24 cellular contexts compared by ENCODE assay signal in genomic region chr1:19059773-19060172, GRCh38.
DNase-seq lines count a peak whose midpoint lies in the region; ATAC-seq and TF ChIP-seq lines count a peak whose summit lies in the region.
"Had no signal": no experiment of that assay in that cellular context is flagged by ENCODE, and none has a peak within 500 bp of the region (broad histone marks: within the 10 kb centered on the region; RNA-seq: fewer than 3 reads in every experiment).

No MANE protein-coding gene starts in this region.

- no peak for DNase-seq in activated naive CD8-positive, alpha-beta T cell treated with anti-CD3 and anti-CD28 coated beads, Interleukin-2, amount 50 U/mL, for 24 hours
- DNase-seq in activated naive CD8-positive, alpha-beta T cell treated with anti-CD3 and anti-CD28 coated beads for 36 hours = no peak
- DNase-seq in stimulated activated naive CD8-positive, alpha-beta T cell treated with anti-CD3 and anti-CD28 coated beads, Interleukin-15, Interleukin-2, amounts not matched to agents 100 U/mL and 50 U/mL, for 24 hours = no peak
- no peak for DNase-seq in stimulated activated naive CD8-positive, alpha-beta T cell treated with anti-CD3 and anti-CD28 coated beads, Interleukin-15, amount 100 ng/mL, for 72 hours
- DNase-seq in GM13977 (ENCODE audit: low spot score) = peak; percentile 31
- DNase-seq in stimulated activated effector memory CD8-positive, alpha-beta T cell treated with anti-CD3 and anti-CD28 coated beads, Interleukin-12 subunit alpha, Interleukin-12 subunit beta, amount 100 ng/mL, for 72 hours (ENCODE audit: low spot score in 2 of 2) = no peak
- no peak for DNase-seq in activated naive CD4-positive, alpha-beta T cell treated with anti-CD3 and anti-CD28 coated beads, Interleukin-2, amount 50 U/mL, for 16 hours
- DNase-seq in effector CD4-positive, alpha-beta T cell = no peak
- DNase-seq: 8988T; ACHN; BE2C; C1 segment of cervical spinal cord; CD4-positive, alpha-beta memory T cell; CD4-positive, CD25-positive, alpha-beta regulatory T cell; CD8-positive, alpha-beta memory T cell; COR-L47; DMS 273 treated with DMSO at 0.1 percent for 48 hours; DMS153; DMS53; DMS79; DND-41; EL; GF-D8 had no signal

- peaks cover 3% of the 10 kb centered on the region for H3K36me3 Mint-ChIP-seq in activated naive CD8-positive, alpha-beta T cell treated with anti-CD3 and anti-CD28 coated beads, Interleukin-2, amount 50 U/mL, for 24 hours (ENCODE audit: low read depth)
- peaks cover 3% of the 10 kb centered on the region for H3K36me3 Mint-ChIP-seq in activated naive CD8-positive, alpha-beta T cell treated with anti-CD3 and anti-CD28 coated beads for 36 hours
- H3K36me3 Mint-ChIP-seq in stimulated activated effector memory CD8-positive, alpha-beta T cell treated with anti-CD3 and anti-CD28 coated beads, Interleukin-12 subunit alpha, Interleukin-12 subunit beta, amount 100 ng/mL, for 72 hours = peaks cover 21% of the 10 kb centered on the region
- H3K36me3 Mint-ChIP-seq: CD14-positive monocyte had no signal

- H3K27me3 Mint-ChIP-seq in activated naive CD8-positive, alpha-beta T cell treated with anti-CD3 and anti-CD28 coated beads, Interleukin-2, amount 50 U/mL, for 24 hours = peaks cover 31% of the 10 kb centered on the region
- H3K27me3 Mint-ChIP-seq in activated naive CD8-positive, alpha-beta T cell treated with anti-CD3 and anti-CD28 coated beads for 36 hours = peaks cover 31% of the 10 kb centered on the region
- H3K27me3 Mint-ChIP-seq in stimulated activated naive CD8-positive, alpha-beta T cell treated with anti-CD3 and anti-CD28 coated beads, Interleukin-15, amount 100 ng/mL, for 72 hours = peaks cover 41% of the 10 kb centered on the region

- peak; percentile 60 for ATAC-seq in activated naive CD8-positive, alpha-beta T cell treated with anti-CD3 and anti-CD28 coated beads, Interleukin-2, amount 50 U/mL, for 24 hours
- peak; percentile 60 for ATAC-seq in stimulated activated naive CD8-positive, alpha-beta T cell treated with anti-CD3 and anti-CD28 coated beads, Interleukin-15, Interleukin-2, amounts not matched to agents 100 U/mL and 50 U/mL, for 24 hours
- ATAC-seq in stimulated activated naive CD8-positive, alpha-beta T cell treated with anti-CD3 and anti-CD28 coated beads, Interleukin-15, amount 100 ng/mL, for 72 hours = no peak
- ATAC-seq in stimulated activated effector memory CD8-positive, alpha-beta T cell treated with anti-CD3 and anti-CD28 coated beads, Interleukin-12 subunit alpha, Interleukin-12 subunit beta, amount 100 ng/mL, for 72 hours = peak; percentile 38

- no peak for TF ChIP-seq CTCF in GM13977 (IDR thresholded peaks at IDR 0.05; ENCODE audit: extremely low read depth, insufficient read depth, missing control alignments)

- no peak overlapping the region for H3K27ac Mint-ChIP-seq in activated naive CD8-positive, alpha-beta T cell treated with anti-CD3 and anti-CD28 coated beads, Interleukin-2, amount 50 U/mL, for 24 hours
- no peak overlapping the region for H3K27ac Mint-ChIP-seq in activated naive CD8-positive, alpha-beta T cell treated with anti-CD3 and anti-CD28 coated beads for 36 hours
- no peak overlapping the region for H3K27ac Mint-ChIP-seq in stimulated activated naive CD8-positive, alpha-beta T cell treated with anti-CD3 and anti-CD28 coated beads, Interleukin-15, amount 100 ng/mL, for 72 hours
- H3K27ac Mint-ChIP-seq in stimulated activated effector memory CD8-positive, alpha-beta T cell treated with anti-CD3 and anti-CD28 coated beads, Interleukin-12 subunit alpha, Interleukin-12 subunit beta, amount 100 ng/mL, for 72 hours = no peak overlapping the region
- H3K27ac Mint-ChIP-seq: CD14-positive monocyte; CD4-positive, alpha-beta memory T cell; CD8-positive, alpha-beta memory T cell had no signal

- in situ Hi-C loops in GM13977 (cut with MboI; ENCODE audit: low pct_unique_long_range_greater_than_20kb, low sequenced_read_pairs, unreplicated experiment) = no loop called here

- peaks cover 7% of the 10 kb centered on the region for H3K4me1 Mint-ChIP-seq in activated naive CD8-positive, alpha-beta T cell treated with anti-CD3 and anti-CD28 coated beads, Interleukin-2, amount 50 U/mL, for 24 hours
- H3K4me1 Mint-ChIP-seq in activated naive CD8-positive, alpha-beta T cell treated with anti-CD3 and anti-CD28 coated beads for 36 hours = peaks cover 9% of the 10 kb centered on the region
- peaks cover 19% of the 10 kb centered on the region for H3K4me1 Mint-ChIP-seq in stimulated activated naive CD8-positive, alpha-beta T cell treated with anti-CD3 and anti-CD28 coated beads, Interleukin-15, amount 100 ng/mL, for 72 hours
- H3K4me1 Mint-ChIP-seq in stimulated activated effector memory CD8-positive, alpha-beta T cell treated with anti-CD3 and anti-CD28 coated beads, Interleukin-12 subunit alpha, Interleukin-12 subunit beta, amount 100 ng/mL, for 72 hours = peaks cover 14% of the 10 kb centered on the region

- H3K4me3 Mint-ChIP-seq in activated naive CD8-positive, alpha-beta T cell treated with anti-CD3 and anti-CD28 coated beads, Interleukin-2, amount 50 U/mL, for 24 hours = no peak overlapping the region
- H3K4me3 Mint-ChIP-seq in activated naive CD8-positive, alpha-beta T cell treated with anti-CD3 and anti-CD28 coated beads for 36 hours = no peak overlapping the region
- no peak overlapping the region for H3K4me3 Mint-ChIP-seq in stimulated activated naive CD8-positive, alpha-beta T cell treated with anti-CD3 and anti-CD28 coated beads, Interleukin-15, amount 100 ng/mL, for 72 hours
- H3K4me3 Mint-ChIP-seq in stimulated activated effector memory CD8-positive, alpha-beta T cell treated with anti-CD3 and anti-CD28 coated beads, Interleukin-12 subunit alpha, Interleukin-12 subunit beta, amount 100 ng/mL, for 72 hours = no peak overlapping the region
- H3K4me3 Mint-ChIP-seq: CD14-positive monocyte; CD4-positive, alpha-beta memory T cell; CD8-positive, alpha-beta memory T cell had no signal

- peaks cover 5% of the 10 kb centered on the region for H3K9me3 Mint-ChIP-seq in activated naive CD8-positive, alpha-beta T cell treated with anti-CD3 and anti-CD28 coated beads, Interleukin-2, amount 50 U/mL, for 24 hours
- H3K9me3 Mint-ChIP-seq in activated naive CD8-positive, alpha-beta T cell treated with anti-CD3 and anti-CD28 coated beads for 36 hours = peaks cover 2% of the 10 kb centered on the region
- H3K9me3 Mint-ChIP-seq in stimulated activated naive CD8-positive, alpha-beta T cell treated with anti-CD3 and anti-CD28 coated beads, Interleukin-15, amount 100 ng/mL, for 72 hours = peaks cover 5 to 16% of the 10 kb centered on the region in 2 donors
- peaks cover 4% of the 10 kb centered on the region for H3K9me3 Mint-ChIP-seq in stimulated activated effector memory CD8-positive, alpha-beta T cell treated with anti-CD3 and anti-CD28 coated beads, Interleukin-12 subunit alpha, Interleukin-12 subunit beta, amount 100 ng/mL, for 72 hours
